8 cellular contexts compared by ENCODE assay signal in genomic region chr3:42025388-42026138, GRCh38.
DNase-seq lines count a peak whose midpoint lies in the region; ATAC-seq lines count a peak whose summit lies in the region.

No MANE protein-coding gene starts in this region.

- intact Hi-C loops in activated T-helper 2 cell treated with anti-CD3 and anti-CD28 coated beads, Interferon-gamma antibody, Interleukin-2, Interleukin-4, amounts not matched to agents 10 μg/mL and 5 μg/mL and 100 μg/mL, durations not matched to agents 14 hours and 24 hours and 36 hours (cut with micrococcal nuclease), result no loop called here
- intact Hi-C loops in head of caudate nucleus (cut with DNase I), result no loop called here

- H3K4me1 Mint-ChIP-seq in activated T-helper 2 cell treated with anti-CD3 and anti-CD28 coated beads, Interferon-gamma antibody, Interleukin-2, Interleukin-4, amounts not matched to agents 10 μg/mL and 5 μg/mL and 100 μg/mL, durations not matched to agents 14 hours and 24 hours and 36 hours (ENCODE audit: low read depth), result peaks cover 57% of the 10 kb centered on the region

- H3K9me3 Mint-ChIP-seq in activated T-helper 2 cell treated with anti-CD3 and anti-CD28 coated beads, Interferon-gamma antibody, Interleukin-2, Interleukin-4, amounts not matched to agents 10 μg/mL and 5 μg/mL and 100 μg/mL, durations not matched to agents 14 hours and 24 hours and 36 hours, result peaks cover 6% of the 10 kb centered on the region

- peak overlapping the region; percentile 42 for H3K27ac Mint-ChIP-seq in activated T-helper 2 cell treated with anti-CD3 and anti-CD28 coated beads, Interferon-gamma antibody, Interleukin-2, Interleukin-4, amounts not matched to agents 10 μg/mL and 5 μg/mL and 100 μg/mL, durations not matched to agents 14 hours and 24 hours and 36 hours

- H3K27me3 Mint-ChIP-seq in activated T-helper 2 cell treated with anti-CD3 and anti-CD28 coated beads, Interferon-gamma antibody, Interleukin-2, Interleukin-4, amounts not matched to agents 10 μg/mL and 5 μg/mL and 100 μg/mL, durations not matched to agents 14 hours and 24 hours and 36 hours (ENCODE audit: low read depth), result no peaks in the 10 kb centered on the region

- H3K4me3 Mint-ChIP-seq in activated T-helper 2 cell treated with anti-CD3 and anti-CD28 coated beads, Interferon-gamma antibody, Interleukin-2, Interleukin-4, amounts not matched to agents 10 μg/mL and 5 μg/mL and 100 μg/mL, durations not matched to agents 14 hours and 24 hours and 36 hours (ENCODE audit: low read depth), result peak overlapping the region; percentile 2

- DNase-seq in activated CD8-positive, alpha-beta memory T cell treated with anti-CD3 and anti-CD28 coated beads for 24 hours, result peak; percentile 49
- DNase-seq in activated CD8-positive, alpha-beta memory T cell treated with anti-CD3 and anti-CD28 coated beads, Interleukin-2, amount 50 U/mL, for 4 hours, result no peak
- DNase-seq in NCI-H226 (peak; percentile 46), head of caudate nucleus (peak; percentile 73 to 97 (median 90)), non-pigmented ciliary epithelial cell (ENCODE audit: low read depth) (peak; percentile 94), GOT3 (lab: John Stamatoyannopoulos, UW) (no peak)
- no peak for DNase-seq in activated T-helper 2 cell treated with anti-CD3 and anti-CD28 coated beads, Interferon-gamma antibody, Interleukin-2, Interleukin-4, amounts not matched to agents 10 μg/mL and 5 μg/mL and 100 μg/mL, durations not matched to agents 14 hours and 24 hours and 36 hours (ENCODE audit: low spot score)

- H3K36me3 Mint-ChIP-seq in activated T-helper 2 cell treated with anti-CD3 and anti-CD28 coated beads, Interferon-gamma antibody, Interleukin-2, Interleukin-4, amounts not matched to agents 10 μg/mL and 5 μg/mL and 100 μg/mL, durations not matched to agents 14 hours and 24 hours and 36 hours (ENCODE audit: low read depth), result peaks cover 12% of the 10 kb centered on the region

- ATAC-seq in HG02885 (IDR thresholded peaks at IDR 0.05; ENCODE audit: poor library complexity, unreplicated experiment), result peak; percentile 77

Comparison
In these comparisons a context has a peak if more than half of its experiments do, and no peak if none do; other contexts are left out.
1. DNase-seq: peak in activated CD8-positive, alpha-beta memory T cell treated with anti-CD3 and anti-CD28 coated beads for 24 hours (single experiment), NCI-H226 (single experiment), head of caudate nucleus (42 of 42) and non-pigmented ciliary epithelial cell (single experiment); none in activated CD8-positive, alpha-beta memory T cell treated with anti-CD3 and anti-CD28 coated beads, Interleukin-2, amount 50 U/mL, for 4 hours (single experiment), activated T-helper 2 cell treated with anti-CD3 and anti-CD28 coated beads, Interferon-gamma antibody, Interleukin-2, Interleukin-4, amounts not matched to agents 10 μg/mL and 5 μg/mL and 100 μg/mL, durations not matched to agents 14 hours and 24 hours and 36 hours (single experiment) and GOT3 (single experiment).